ENCODE assay signal across 8 cellular contexts in genomic region chr11:104968365-104968855, GRCh38. TPM values are rescaled to one million over a fixed set of nuclear protein-coding genes. Genes with fewer than 3 reads are reported as not detected.
DNase-seq lines count a peak whose midpoint lies in the region; ATAC-seq and TF ChIP-seq lines count a peak whose summit lies in the region.

CASP4 (minus strand) TSS chr11:104968574; CDS start chr11:104968525, 49 bp downstream.

- H3K27me3 Mint-ChIP-seq in nephron (ENCODE audit: low read depth) (no peaks in the 10 kb centered on the region), endothelial cell (ENCODE audit: unreplicated experiment) (no peaks in the 10 kb centered on the region)

- peak within 1 kb of the TSS; percentile 63 to 89 (median 88) for H3K27ac Mint-ChIP-seq in nephron
- H3K27ac Mint-ChIP-seq in endothelial cell (ENCODE audit: unreplicated experiment) = no peak within 1 kb of the TSS

- WGBS in esophagus, 2 donors = 0% methylated on average over 4 of the region's 4 CpGs

- H3K4me3 ChIP-seq in esophagus (ENCODE audit: low read depth in 1 of 2, low read length in 2 of 2) = peak within 1 kb of the TSS; percentile 47 to 81

- H3K4me1 Mint-ChIP-seq in nephron = peaks cover 22% of the 10 kb centered on the region
- no peaks in the 10 kb centered on the region for H3K4me1 Mint-ChIP-seq in endothelial cell (ENCODE audit: unreplicated experiment)

- H3K9me3 ChIP-seq in esophagus (ENCODE audit: control insufficient read depth in 2 of 2, insufficient read depth in 1 of 2, low read depth in 1 of 2, low read length in 1 of 2) = no peaks in the 10 kb centered on the region

- H3K4me3 Mint-ChIP-seq in nephron = peak within 1 kb of the TSS; percentile 71 to 88 (median 84)
- H3K4me3 Mint-ChIP-seq in endothelial cell (ENCODE audit: unreplicated experiment) = no peak within 1 kb of the TSS

- H3K4me1 ChIP-seq in esophagus (ENCODE audit: control insufficient read depth in 2 of 2, insufficient read depth in 2 of 2, low read length in 1 of 2) = no peaks in the 10 kb centered on the region

- no peaks in the 10 kb centered on the region for H3K36me3 ChIP-seq in esophagus (ENCODE audit: control insufficient read depth in 2 of 2, insufficient read depth in 2 of 2, low read length in 1 of 2)

- H3K9me3 Mint-ChIP-seq in nephron = peaks cover 35% of the 10 kb centered on the region
- no peaks in the 10 kb centered on the region for H3K9me3 Mint-ChIP-seq in endothelial cell (ENCODE audit: unreplicated experiment)

- intact Hi-C loops in T-helper 1 cell treated with Interleukin-12 subunit alpha and Interleukin-12 subunit beta and Interleukin-4 antibody, amounts not matched to agents 30 ng/mL and 1 ng/mL, for 36 hours (cut with micrococcal nuclease) = loop anchor here (1.0 to 5.0 kb wide), 8 partner anchors 50 to 1054 kb away; partner anchors contain the start of genes CARD16 and MSANTD4

- no peaks in the 10 kb centered on the region for H3K27me3 ChIP-seq in esophagus (ENCODE audit: control insufficient read depth in 1 of 2, insufficient read depth in 2 of 2, low read length in 2 of 2)

- H3K36me3 Mint-ChIP-seq in nephron (ENCODE audit: low read depth) (no peaks in the 10 kb centered on the region), endothelial cell (ENCODE audit: low read depth, unreplicated experiment) (no peaks in the 10 kb centered on the region)

- no peak for TF ChIP-seq RAD21 in Ishikawa (IDR thresholded peaks at IDR 0.05; ENCODE audit: low read depth)

- no peak for TF ChIP-seq CTCF in nephron (IDR thresholded peaks at IDR 0.05; ENCODE audit: unreplicated experiment in 3 of 3)
- TF ChIP-seq CTCF in endothelial cell (IDR thresholded peaks at IDR 0.05; ENCODE audit: unreplicated experiment) = no peak

- peak within 1 kb of the TSS; percentile 78 to 85 for H3K27ac ChIP-seq in esophagus (ENCODE audit: low read depth in 2 of 2, low read length in 1 of 2)

- TF ChIP-seq EP300 in Ishikawa (IDR thresholded peaks at IDR 0.05; ENCODE audit: borderline replicate concordance) = no peak

- DNase-seq in NCI-H1417 (lab: John Stamatoyannopoulos, UW) (peak; percentile 30 to 79 (median 67)), NCI-H1417 treated with DMSO at 0.1 percent for 48 hours (lab: John Stamatoyannopoulos, UW) (no peak), endothelial cell (ENCODE audit: low spot score) (no peak)

- peak; percentile 88 for ATAC-seq in GM21619 (IDR thresholded peaks at IDR 0.05; ENCODE audit: unreplicated experiment)

TF ChIP-seq in Ishikawa, 13 proteins besides CTCF, POLR2A, EP300 and RAD21:
- TF ChIP-seq NFIC (IDR thresholded peaks at IDR 0.05) (no peak), CEBPB (IDR thresholded peaks at IDR 0.05) (peak; percentile 68; the same call in 1 of the 2 replicates)
TF ChIP-seq in Ishikawa: peak in this region for 1.

RNA-seq across cellular contexts. Expression of gene CASP4, which starts in this region (rescaled TPM):
- 104 and 109 TPM in 2 replicates for total RNA-seq in T-helper 1 cell treated with Interleukin-12 subunit alpha and Interleukin-12 subunit beta and Interleukin-4 antibody, amounts not matched to agents 30 ng/mL and 1 ng/mL, for 36 hours
- 10 to 100 TPM; 54.0 to 71.6 TPM for polyA plus RNA-seq in esophagus
- not detected for total RNA-seq in endothelial cell (ENCODE audit: unreplicated experiment)

Comparison
In these comparisons a context has a peak if more than half of its experiments do, and no peak if none do; other contexts are left out.
1. RNA of gene CASP4 (total RNA-seq): 104 to 109 TPM in T-helper 1 cell treated with Interleukin-12 subunit alpha and Interleukin-12 subunit beta and Interleukin-4 antibody, amounts not matched to agents 30 ng/mL and 1 ng/mL, for 36 hours; not detected in endothelial cell (single experiment); every median in the first group is over 10 times any median in the second.
2. DNase-seq: peak in NCI-H1417 (3 of 3); none in NCI-H1417 treated with DMSO at 0.1 percent for 48 hours (single experiment) and endothelial cell (single experiment).